8 cellular contexts compared by ENCODE assay signal in the genomic region with DNA sequence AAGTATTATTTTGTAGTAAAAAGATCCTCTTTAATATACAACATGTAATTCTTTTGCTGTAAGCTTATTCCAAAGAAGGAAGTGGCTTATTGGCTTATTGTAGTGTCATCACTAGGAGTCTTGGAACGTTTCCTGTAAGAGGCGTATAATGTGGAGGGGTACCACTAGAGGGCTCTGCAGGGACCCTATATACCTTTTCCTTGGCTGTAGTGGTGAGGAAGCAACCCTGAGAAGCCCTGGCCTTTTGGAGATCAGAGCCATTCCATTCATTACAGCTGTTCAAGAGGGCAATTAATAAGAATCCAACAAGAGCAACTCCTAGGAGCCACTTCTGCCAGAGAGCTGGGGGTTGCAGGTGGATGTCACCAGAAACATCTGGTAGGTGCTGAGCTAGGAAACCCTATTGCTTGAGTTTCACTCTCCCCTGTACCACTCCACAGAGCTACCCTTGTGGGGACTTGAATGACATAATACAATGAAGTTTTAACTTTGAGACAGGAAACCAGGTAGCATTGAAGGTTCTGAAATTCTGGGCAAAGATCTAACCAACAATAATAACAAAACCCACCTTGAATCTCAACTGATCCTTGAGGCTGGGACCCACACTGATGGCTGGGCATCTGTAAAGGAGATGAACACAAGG.
DNase-seq lines count a peak whose midpoint lies in the region; ATAC-seq and TF ChIP-seq lines count a peak whose summit lies in the region.

No MANE protein-coding gene starts in this region.

- no peaks in the 10 kb centered on the region for H3K9me3 ChIP-seq in breast epithelium
- no peaks in the 10 kb centered on the region for H3K9me3 ChIP-seq in HEK293 (ENCODE audit: control insufficient read depth, insufficient read depth, low read depth, low read length)
- H3K9me3 ChIP-seq in WERI-Rb-1 (ENCODE audit: severe bottlenecking), result no peaks in the 10 kb centered on the region

- peaks cover 6% of the 10 kb centered on the region for H3K4me1 Mint-ChIP-seq in MCF 10A (ENCODE audit: insufficient read depth, unreplicated experiment)

- intact Hi-C loops in MCF 10A (cut with micrococcal nuclease) (loop anchor here (1.0 kb wide), 1 partner anchor 97 kb away; no protein-coding TSS in a partner anchor), breast epithelium (cut with DNase I; ENCODE audit: low total_unique reads) (no loop called here)

- TF ChIP-seq POLR2A in breast epithelium (IDR thresholded peaks at IDR 0.05), result no peak

- H3K27ac ChIP-seq in breast epithelium (peak overlapping the region in 1 of 2 donors; percentile 87), HEK293 (ENCODE audit: extremely low read depth, low read depth, low read length) (no peak overlapping the region), WERI-Rb-1 (no peak overlapping the region), foreskin keratinocyte (no peak overlapping the region)

- no peak overlapping the region for H3K4me3 Mint-ChIP-seq in MCF 10A (ENCODE audit: unreplicated experiment)

- H3K4me1 ChIP-seq in breast epithelium, result no peaks in the 10 kb centered on the region
- no peaks in the 10 kb centered on the region for H3K4me1 ChIP-seq in HEK293 (ENCODE audit: control insufficient read depth, insufficient read depth, low read length)
- peaks cover 18% of the 10 kb centered on the region for H3K4me1 ChIP-seq in foreskin keratinocyte

- no peak overlapping the region for H3K27ac Mint-ChIP-seq in MCF 10A (ENCODE audit: low read depth, unreplicated experiment)

- peak; percentile 46 for ATAC-seq in foreskin keratinocyte
- ATAC-seq in GM18870 (IDR thresholded peaks at IDR 0.05; ENCODE audit: unreplicated experiment), result no peak

- H3K4me3 ChIP-seq in breast epithelium (no peak overlapping the region), HEK293 (ENCODE audit: low read depth, low read length) (no peak overlapping the region), WERI-Rb-1 (ENCODE audit: low read depth, low read length) (no peak overlapping the region), retinal pigment epithelial cell (ENCODE audit: low read length) (no peak overlapping the region)

- H3K9me3 Mint-ChIP-seq in MCF 10A (ENCODE audit: unreplicated experiment), result peaks cover 7% of the 10 kb centered on the region

- BruUV-seq in MCF 10A (replicated peaks; lab: Mats Ljungman, UMichigan), result no TSS peak

- H3K27me3 Mint-ChIP-seq in MCF 10A (ENCODE audit: insufficient read depth, unreplicated experiment), result no peaks in the 10 kb centered on the region

- H3K27me3 ChIP-seq in breast epithelium (no peaks in the 10 kb centered on the region), WERI-Rb-1 (ENCODE audit: insufficient read depth, low read depth, severe bottlenecking) (peaks cover 29% of the 10 kb centered on the region), foreskin keratinocyte (no peaks in the 10 kb centered on the region)

- CTCF ChIA-PET in MCF 10A (lab: Yijun Ruan, JAX) (interaction anchor here (0.5 to 4.5 kb wide), 12 partner anchors 9 to 802 kb away, joined by 3 to 37 read pairs (median 4); no protein-coding TSS in a partner anchor), HEK293 (lab: Yijun Ruan, JAX) (interaction anchor here (0.5 to 5.2 kb wide), 49 partner anchors 8 to 1650 kb away, joined by 3 to 76 read pairs (median 4); no protein-coding TSS in a partner anchor)

- TF ChIP-seq CTCF in MCF 10A (IDR thresholded peaks at IDR 0.05; ENCODE audit: unreplicated experiment) (peak; percentile 34), breast epithelium (IDR thresholded peaks at IDR 0.05) (no peak), HEK293 (tag by site-specific recombination; IDR thresholded peaks at IDR 0.05) (peak; percentile 50), WERI-Rb-1 (IDR thresholded peaks at IDR 0.05; ENCODE audit: low read depth, low read length) (peak; percentile 93), foreskin keratinocyte (conservative IDR thresholded peaks at IDR 0.05) (peak; percentile 84), retinal pigment epithelial cell (conservative IDR thresholded peaks at IDR 0.05; ENCODE audit: low read depth, low read length) (peak; percentile 73)

- peak; percentile 77 for DNase-seq in MCF 10A (ENCODE audit: unreplicated experiment)
- DNase-seq in breast epithelium (ENCODE audit: low spot score in 2 of 2), result no peak
- peak; percentile 48 for DNase-seq in NCI-H1694 (lab: John Stamatoyannopoulos, UW)
- peak; percentile 86 for DNase-seq in WERI-Rb-1
- peak in 1 of 2 donors; percentile 77 for DNase-seq in foreskin keratinocyte
- DNase-seq in retinal pigment epithelial cell (ENCODE audit: low read depth), result peak; percentile 21

- H3K36me3 ChIP-seq in breast epithelium (no peaks in the 10 kb centered on the region), HEK293 (ENCODE audit: control insufficient read depth in 2 of 2, insufficient read depth in 1 of 2, low read length in 2 of 2) (no peaks in the 10 kb centered on the region), WERI-Rb-1 (no peaks in the 10 kb centered on the region)

- POLR2A ChIA-PET in MCF 10A (lab: Yijun Ruan, JAX), result interaction anchor here (0.8 to 1.5 kb wide), 4 partner anchors 9 to 27 kb away, joined by 3 to 6 read pairs (median 4); no protein-coding TSS in a partner anchor
- POLR2A ChIA-PET in HEK293 (lab: Yijun Ruan, JAX), result interaction anchor here (0.5 kb wide), 1 partner anchor 50 kb away, joined by 3 read pairs; no protein-coding TSS in a partner anchor

- H3K36me3 Mint-ChIP-seq in MCF 10A (ENCODE audit: insufficient read depth, unreplicated experiment), result no peaks in the 10 kb centered on the region

TF ChIP-seq in HEK293, 187 proteins besides CTCF, POLR2A, EP300 and RAD21:
- TF ChIP-seq ZNF19 (tag by site-specific recombination; IDR thresholded peaks at IDR 0.05; ENCODE audit: low read depth) (no peak), ZNF2 (tag by site-specific recombination; IDR thresholded peaks at IDR 0.05) (peak; percentile 84; the same call in 1 of the 2 replicates), ZNF174 (tag by site-specific recombination; IDR thresholded peaks at IDR 0.05) (no peak), ZNF404 (tag by site-specific recombination; IDR thresholded peaks at IDR 0.05) (0 out of 2 replicates have a peak, but pooled peaks have one; percentile 3), KLF1 (tag by site-specific recombination; IDR thresholded peaks at IDR 0.05) (no peak), BCL6B (tag by site-specific recombination; IDR thresholded peaks at IDR 0.05) (no peak), GLIS1 (tag by site-specific recombination; IDR thresholded peaks at IDR 0.05) (no peak), KLF16 (tag by site-specific recombination; IDR thresholded peaks at IDR 0.05) (no peak), ZNF660 (tag by site-specific recombination; IDR thresholded peaks at IDR 0.05) (0 out of 2 replicates have a peak, but pooled peaks have one; percentile 67), ZEB2 (tag by site-specific recombination; IDR thresholded peaks at IDR 0.05) (no peak), ZNF561 (tag by site-specific recombination; IDR thresholded peaks at IDR 0.05; ENCODE audit: borderline replicate concordance) (peak; percentile 14; the same call in 1 of the 2 replicates), ZNF132 (tag by site-specific recombination; IDR thresholded peaks at IDR 0.05; ENCODE audit: borderline replicate concordance) (no peak), ZNF266 (tag by site-specific recombination; IDR thresholded peaks at IDR 0.05; ENCODE audit: low read depth) (no peak)

Comparison
In these comparisons a context has a peak if more than half of its experiments do, and no peak if none do; other contexts are left out.
1. DNase-seq: peak in MCF 10A (single experiment), NCI-H1694 (single experiment), WERI-Rb-1 (single experiment) and retinal pigment epithelial cell (single experiment); none in breast epithelium (0 of 2).
2. CTCF ChIP-seq: peak in MCF 10A (single experiment), HEK293 (single experiment), WERI-Rb-1 (single experiment), foreskin keratinocyte (single experiment) and retinal pigment epithelial cell (single experiment); none in breast epithelium (0 of 3).